1 cellular context compared by ENCODE assay signal in genomic region chr10:14372616-14373015, GRCh38.
TF ChIP-seq lines count a peak whose summit lies in the region.

No MANE protein-coding gene starts in this region.

TF ChIP-seq in GM23338, 12 proteins besides CTCF, POLR2A, EP300 and RAD21 (continued from another document):
- no peak for TF ChIP-seq ZNF462 (CRISPR knock-in tag; IDR thresholded peaks at IDR 0.05)
- no peak for TF ChIP-seq REST (IDR thresholded peaks at IDR 0.05; ENCODE audit: unreplicated experiment)
